In the genomic region with DNA sequence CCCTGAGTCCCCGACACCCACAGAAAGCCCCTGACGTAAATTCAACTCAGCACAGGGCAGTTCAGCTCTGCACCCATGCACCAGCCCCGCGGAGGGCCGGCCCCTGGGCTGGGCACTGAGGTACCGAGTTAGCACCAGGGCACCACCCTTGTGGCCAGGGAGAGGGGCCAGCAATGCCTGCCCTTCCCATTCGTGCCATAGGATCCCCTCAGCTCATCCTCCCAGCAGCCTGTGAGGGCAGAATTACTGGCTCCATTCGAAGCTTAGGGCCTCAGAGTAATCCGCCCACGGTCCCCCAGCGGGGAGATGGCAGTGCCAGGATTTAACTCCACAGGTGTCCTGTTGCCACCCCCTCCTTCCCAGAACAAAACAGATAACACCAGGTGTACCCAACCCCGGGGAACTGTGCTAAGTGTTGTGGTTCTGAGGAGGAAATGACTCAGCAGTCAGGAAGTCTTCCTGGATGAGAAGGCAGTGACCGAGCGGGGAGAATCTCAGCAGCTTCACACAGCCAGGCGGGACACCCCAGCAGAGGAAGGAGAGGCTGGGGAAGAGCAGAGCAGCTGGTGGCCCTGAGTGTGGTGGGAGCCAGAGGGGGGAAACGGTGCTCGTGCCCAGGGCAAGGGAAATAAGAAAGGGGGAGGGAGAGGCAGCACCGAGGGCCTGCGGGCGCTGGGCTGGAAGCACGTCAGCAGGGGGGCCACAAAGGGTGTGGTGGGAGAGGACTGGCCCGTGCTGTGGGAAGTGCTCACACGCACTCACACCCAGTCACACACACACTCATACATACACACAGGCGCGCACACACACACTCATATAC, we compare ENCODE assay signal across 8 cellular contexts. TPM values are rescaled to one million over a fixed set of nuclear protein-coding genes. Genes with fewer than 3 reads are reported as not detected.
DNase-seq lines count a peak whose midpoint lies in the region; ATAC-seq and TF ChIP-seq lines count a peak whose summit lies in the region.

No MANE protein-coding gene starts in this region.

- peaks cover 7% of the 10 kb centered on the region for H3K4me1 Mint-ChIP-seq in memory B cell

- H3K9me3 Mint-ChIP-seq in memory B cell = no peaks in the 10 kb centered on the region

- H3K36me3 ChIP-seq in H7 (replicated peaks; ENCODE audit: control insufficient read depth, insufficient read depth, low read length) = no peaks in the 10 kb centered on the region
- H3K36me3 ChIP-seq in MG63 = no peaks in the 10 kb centered on the region

- TF ChIP-seq CTCF in coronary artery (IDR thresholded peaks at IDR 0.05) = no peak

- DNase-seq in GF-D8 (lab: John Stamatoyannopoulos, UW) (peak; percentile 37), H7 (peak; percentile 75), MG63 (peak; percentile 95), T1000 (lab: John Stamatoyannopoulos, UW) (peak; percentile 73), coronary artery (ENCODE audit: low spot score) (no peak), memory B cell (ENCODE audit: low spot score in 2 of 2) (peak; percentile 16 to 39), NCI-H446 (lab: John Stamatoyannopoulos, UW) (no peak)
- peak; percentile 55 for DNase-seq in stimulated activated naive CD8-positive, alpha-beta T cell treated with anti-CD3 and anti-CD28 coated beads, Interleukin-15, Interleukin-2, amounts not matched to agents 100 U/mL and 50 U/mL, for 24 hours

- no peaks in the 10 kb centered on the region for H3K36me3 Mint-ChIP-seq in memory B cell

- no peak overlapping the region for H3K4me3 ChIP-seq in H7 (ENCODE audit: insufficient read depth, low read depth, low read length)
- no peak overlapping the region for H3K4me3 ChIP-seq in MG63
- H3K4me3 ChIP-seq in coronary artery = peak overlapping the region; percentile 43

- H3K4me3 Mint-ChIP-seq in memory B cell = no peak overlapping the region

- peak overlapping the region in 1 of 2 donors; percentile 88 for H3K27ac ChIP-seq in coronary artery

- H3K27me3 ChIP-seq in H7 (ENCODE audit: control insufficient read depth, insufficient read depth, low read length) (no peaks in the 10 kb centered on the region), MG63 (no peaks in the 10 kb centered on the region)

- H3K9me3 ChIP-seq in MG63 = no peaks in the 10 kb centered on the region

- peak; percentile 74 for ATAC-seq in memory B cell (ENCODE audit: low read depth)
- peak; percentile 78 for ATAC-seq in stimulated activated naive CD8-positive, alpha-beta T cell treated with anti-CD3 and anti-CD28 coated beads, Interleukin-15, Interleukin-2, amounts not matched to agents 100 U/mL and 50 U/mL, for 24 hours

- H3K27me3 Mint-ChIP-seq in memory B cell = no peaks in the 10 kb centered on the region

- H3K27ac Mint-ChIP-seq in memory B cell = no peak overlapping the region

RNA-seq across cellular contexts. Expression of gene CHST15, which starts 59.6 kb away (rescaled TPM):
- 15.7 and 18.4 TPM in 2 replicates for total RNA-seq in H7 (2014; rRNA removed; shearing (Covaris generic))
- total RNA-seq in MG63 (2014; rRNA removed; shearing (Covaris generic); ENCODE audit: low replicate concordance) = 6.1 and 9.8 TPM in 2 replicates

Comparison
In these comparisons a context has a peak if more than half of its experiments do, and no peak if none do; other contexts are left out.
1. DNase-seq: peak in GF-D8 (single experiment), H7 (single experiment), MG63 (single experiment), T1000 (single experiment), memory B cell (2 of 2) and stimulated activated naive CD8-positive, alpha-beta T cell treated with anti-CD3 and anti-CD28 coated beads, Interleukin-15, Interleukin-2, amounts not matched to agents 100 U/mL and 50 U/mL, for 24 hours (single experiment); none in coronary artery (single experiment) and NCI-H446 (0 of 2).